Comparison of ENCODE assay signal across 11 cellular contexts in the genomic region with DNA sequence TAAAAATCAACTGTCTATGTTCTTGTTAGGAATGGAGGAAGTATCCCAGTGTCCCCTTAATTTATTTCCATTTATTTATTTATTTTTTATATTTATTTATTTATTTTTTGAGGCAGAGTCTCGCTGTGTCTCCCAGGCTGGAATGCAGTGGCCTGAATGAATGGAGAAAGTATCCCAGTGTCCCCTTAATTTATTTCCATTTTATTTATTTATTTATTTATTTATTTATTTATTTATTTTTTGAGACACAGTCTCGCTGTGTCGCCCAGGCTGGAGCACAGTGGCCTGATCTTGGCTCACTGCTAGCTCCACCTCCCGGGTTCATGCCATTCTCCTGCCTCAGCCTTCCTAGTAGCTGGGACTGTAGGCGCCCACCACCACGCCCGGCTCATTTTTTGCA.
"Had no signal": no experiment of that assay in that cellular context is flagged by ENCODE, and none has a peak within 500 bp of the region (broad histone marks: within the 10 kb centered on the region; RNA-seq: fewer than 3 reads in every experiment).

No MANE protein-coding gene starts in this region.

- H3K4me1 ChIP-seq: HAP-1 had no signal

- H3K4me3 Mint-ChIP-seq: GM23338, H9, HFFc6 had no signal

- H3K27ac Mint-ChIP-seq: GM23338, H9, HFFc6 had no signal

- H3K4me1 Mint-ChIP-seq: GM23338, H9 had no signal

- FAIRE-seq: H1, H54 had no signal

- DNase-seq: GM23248, GOT3, H7, H9, HCEC 1CT, HFFc6 had no signal

- H3K4me3 ChIP-seq: GM23248, GM23338, HAP-1 had no signal

- ATAC-seq: GM23338, HCT116 had no signal

- H3K27ac ChIP-seq: GM23248 had no signal

- H3K9me3 ChIP-seq: HAP-1 had no signal

- H3K9me3 Mint-ChIP-seq: GM23338, H9, HFFc6 had no signal

- H3K4me2 ChIP-seq: GM23338 had no signal
